In the genomic region with DNA sequence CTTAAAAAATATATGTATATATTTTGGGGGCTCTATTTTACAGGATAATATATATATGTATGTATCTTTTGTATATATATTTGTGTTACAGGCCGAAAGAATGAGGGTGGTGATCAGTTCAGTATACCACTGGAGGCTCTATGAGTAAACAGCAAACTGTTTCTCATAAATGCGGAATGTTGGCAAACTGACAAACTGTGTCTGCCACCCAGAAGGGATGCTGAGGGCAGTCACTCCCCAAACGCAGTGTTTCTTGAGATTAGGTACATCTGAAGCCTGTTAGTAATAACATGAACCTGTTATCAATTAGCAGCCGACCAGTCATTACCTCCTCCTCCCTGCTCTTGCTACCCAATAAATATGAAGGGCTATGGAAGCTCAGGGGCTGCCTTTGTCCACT, we compare ENCODE assay signal across 1 cellular context.
TF ChIP-seq lines count a peak whose summit lies in the region.

No MANE protein-coding gene starts in this region.

TF ChIP-seq in GM23338, 12 proteins besides CTCF, POLR2A, EP300 and RAD21 (continued from another document):
- TF ChIP-seq, protein P1, sequence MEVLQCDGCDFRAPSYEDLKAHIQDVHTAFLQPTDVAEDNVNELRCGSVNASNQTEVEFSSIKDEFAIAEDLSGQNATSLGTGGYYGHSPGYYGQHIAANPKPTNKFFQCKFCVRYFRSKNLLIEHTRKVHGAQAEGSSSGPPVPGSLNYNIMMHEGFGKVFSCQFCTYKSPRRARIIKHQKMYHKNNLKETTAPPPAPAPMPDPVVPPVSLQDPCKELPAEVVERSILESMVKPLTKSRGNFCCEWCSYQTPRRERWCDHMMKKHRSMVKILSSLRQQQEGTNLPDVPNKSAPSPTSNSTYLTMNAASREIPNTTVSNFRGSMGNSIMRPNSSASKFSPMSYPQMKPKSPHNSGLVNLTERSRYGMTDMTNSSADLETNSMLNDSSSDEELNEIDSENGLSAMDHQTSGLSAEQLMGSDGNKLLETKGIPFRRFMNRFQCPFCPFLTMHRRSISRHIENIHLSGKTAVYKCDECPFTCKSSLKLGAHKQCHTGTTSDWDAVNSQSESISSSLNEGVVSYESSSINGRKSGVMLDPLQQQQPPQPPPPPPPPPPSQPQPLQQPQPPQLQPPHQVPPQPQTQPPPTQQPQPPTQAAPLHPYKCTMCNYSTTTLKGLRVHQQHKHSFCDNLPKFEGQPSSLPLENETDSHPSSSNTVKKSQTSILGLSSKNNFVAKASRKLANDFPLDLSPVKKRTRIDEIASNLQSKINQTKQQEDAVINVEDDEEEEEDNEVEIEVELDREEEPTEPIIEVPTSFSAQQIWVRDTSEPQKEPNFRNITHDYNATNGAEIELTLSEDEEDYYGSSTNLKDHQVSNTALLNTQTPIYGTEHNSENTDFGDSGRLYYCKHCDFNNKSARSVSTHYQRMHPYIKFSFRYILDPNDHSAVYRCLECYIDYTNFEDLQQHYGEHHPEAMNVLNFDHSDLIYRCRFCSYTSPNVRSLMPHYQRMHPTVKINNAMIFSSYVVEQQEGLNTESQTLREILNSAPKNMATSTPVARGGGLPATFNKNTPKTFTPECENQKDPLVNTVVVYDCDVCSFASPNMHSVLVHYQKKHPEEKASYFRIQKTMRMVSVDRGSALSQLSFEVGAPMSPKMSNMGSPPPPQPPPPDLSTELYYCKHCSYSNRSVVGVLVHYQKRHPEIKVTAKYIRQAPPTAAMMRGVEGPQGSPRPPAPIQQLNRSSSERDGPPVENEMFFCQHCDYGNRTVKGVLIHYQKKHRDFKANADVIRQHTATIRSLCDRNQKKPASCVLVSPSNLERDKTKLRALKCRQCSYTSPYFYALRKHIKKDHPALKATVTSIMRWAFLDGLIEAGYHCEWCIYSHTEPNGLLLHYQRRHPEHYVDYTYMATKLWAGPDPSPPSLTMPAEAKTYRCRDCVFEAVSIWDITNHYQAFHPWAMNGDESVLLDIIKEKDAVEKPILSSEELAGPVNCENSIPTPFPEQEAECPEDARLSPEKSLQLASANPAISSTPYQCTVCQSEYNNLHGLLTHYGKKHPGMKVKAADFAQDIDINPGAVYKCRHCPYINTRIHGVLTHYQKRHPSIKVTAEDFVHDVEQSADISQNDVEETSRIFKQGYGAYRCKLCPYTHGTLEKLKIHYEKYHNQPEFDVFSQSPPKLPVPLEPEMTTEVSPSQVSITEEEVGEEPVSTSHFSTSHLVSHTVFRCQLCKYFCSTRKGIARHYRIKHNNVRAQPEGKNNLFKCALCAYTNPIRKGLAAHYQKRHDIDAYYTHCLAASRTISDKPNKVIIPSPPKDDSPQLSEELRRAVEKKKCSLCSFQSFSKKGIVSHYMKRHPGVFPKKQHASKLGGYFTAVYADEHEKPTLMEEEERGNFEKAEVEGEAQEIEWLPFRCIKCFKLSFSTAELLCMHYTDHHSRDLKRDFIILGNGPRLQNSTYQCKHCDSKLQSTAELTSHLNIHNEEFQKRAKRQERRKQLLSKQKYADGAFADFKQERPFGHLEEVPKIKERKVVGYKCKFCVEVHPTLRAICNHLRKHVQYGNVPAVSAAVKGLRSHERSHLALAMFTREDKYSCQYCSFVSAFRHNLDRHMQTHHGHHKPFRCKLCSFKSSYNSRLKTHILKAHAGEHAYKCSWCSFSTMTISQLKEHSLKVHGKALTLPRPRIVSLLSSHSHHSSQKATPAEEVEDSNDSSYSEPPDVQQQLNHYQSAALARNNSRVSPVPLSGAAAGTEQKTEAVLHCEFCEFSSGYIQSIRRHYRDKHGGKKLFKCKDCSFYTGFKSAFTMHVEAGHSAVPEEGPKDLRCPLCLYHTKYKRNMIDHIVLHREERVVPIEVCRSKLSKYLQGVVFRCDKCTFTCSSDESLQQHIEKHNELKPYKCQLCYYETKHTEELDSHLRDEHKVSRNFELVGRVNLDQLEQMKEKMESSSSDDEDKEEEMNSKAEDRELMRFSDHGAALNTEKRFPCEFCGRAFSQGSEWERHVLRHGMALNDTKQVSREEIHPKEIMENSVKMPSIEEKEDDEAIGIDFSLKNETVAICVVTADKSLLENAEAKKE (CRISPR knock-in tag; IDR thresholded peaks at IDR 0.05): no peak
- TF ChIP-seq EZH2 (IDR thresholded peaks at IDR 0.05; ENCODE audit: low read depth, unreplicated experiment) (no peak), CREB1 (CRISPR knock-in tag; IDR thresholded peaks at IDR 0.05; ENCODE audit: low read depth) (no peak), ZNF114 (CRISPR knock-in tag; IDR thresholded peaks at IDR 0.05) (no peak), NANOG (IDR thresholded peaks at IDR 0.05; ENCODE audit: borderline replicate concordance) (no peak), ZNF331 (CRISPR knock-in tag; IDR thresholded peaks at IDR 0.05; ENCODE audit: low read depth) (no peak), POLR2AphosphoS5 (IDR thresholded peaks at IDR 0.05; ENCODE audit: low read depth) (no peak), EZH2phosphoT487 (IDR thresholded peaks at IDR 0.05; ENCODE audit: unreplicated experiment) (no peak)
- TF ChIP-seq, protein P2, sequence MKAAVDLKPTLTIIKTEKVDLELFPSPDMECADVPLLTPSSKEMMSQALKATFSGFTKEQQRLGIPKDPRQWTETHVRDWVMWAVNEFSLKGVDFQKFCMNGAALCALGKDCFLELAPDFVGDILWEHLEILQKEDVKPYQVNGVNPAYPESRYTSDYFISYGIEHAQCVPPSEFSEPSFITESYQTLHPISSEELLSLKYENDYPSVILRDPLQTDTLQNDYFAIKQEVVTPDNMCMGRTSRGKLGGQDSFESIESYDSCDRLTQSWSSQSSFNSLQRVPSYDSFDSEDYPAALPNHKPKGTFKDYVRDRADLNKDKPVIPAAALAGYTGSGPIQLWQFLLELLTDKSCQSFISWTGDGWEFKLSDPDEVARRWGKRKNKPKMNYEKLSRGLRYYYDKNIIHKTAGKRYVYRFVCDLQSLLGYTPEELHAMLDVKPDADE (IDR thresholded peaks at IDR 0.05): no peak
- TF ChIP-seq, protein P3, sequence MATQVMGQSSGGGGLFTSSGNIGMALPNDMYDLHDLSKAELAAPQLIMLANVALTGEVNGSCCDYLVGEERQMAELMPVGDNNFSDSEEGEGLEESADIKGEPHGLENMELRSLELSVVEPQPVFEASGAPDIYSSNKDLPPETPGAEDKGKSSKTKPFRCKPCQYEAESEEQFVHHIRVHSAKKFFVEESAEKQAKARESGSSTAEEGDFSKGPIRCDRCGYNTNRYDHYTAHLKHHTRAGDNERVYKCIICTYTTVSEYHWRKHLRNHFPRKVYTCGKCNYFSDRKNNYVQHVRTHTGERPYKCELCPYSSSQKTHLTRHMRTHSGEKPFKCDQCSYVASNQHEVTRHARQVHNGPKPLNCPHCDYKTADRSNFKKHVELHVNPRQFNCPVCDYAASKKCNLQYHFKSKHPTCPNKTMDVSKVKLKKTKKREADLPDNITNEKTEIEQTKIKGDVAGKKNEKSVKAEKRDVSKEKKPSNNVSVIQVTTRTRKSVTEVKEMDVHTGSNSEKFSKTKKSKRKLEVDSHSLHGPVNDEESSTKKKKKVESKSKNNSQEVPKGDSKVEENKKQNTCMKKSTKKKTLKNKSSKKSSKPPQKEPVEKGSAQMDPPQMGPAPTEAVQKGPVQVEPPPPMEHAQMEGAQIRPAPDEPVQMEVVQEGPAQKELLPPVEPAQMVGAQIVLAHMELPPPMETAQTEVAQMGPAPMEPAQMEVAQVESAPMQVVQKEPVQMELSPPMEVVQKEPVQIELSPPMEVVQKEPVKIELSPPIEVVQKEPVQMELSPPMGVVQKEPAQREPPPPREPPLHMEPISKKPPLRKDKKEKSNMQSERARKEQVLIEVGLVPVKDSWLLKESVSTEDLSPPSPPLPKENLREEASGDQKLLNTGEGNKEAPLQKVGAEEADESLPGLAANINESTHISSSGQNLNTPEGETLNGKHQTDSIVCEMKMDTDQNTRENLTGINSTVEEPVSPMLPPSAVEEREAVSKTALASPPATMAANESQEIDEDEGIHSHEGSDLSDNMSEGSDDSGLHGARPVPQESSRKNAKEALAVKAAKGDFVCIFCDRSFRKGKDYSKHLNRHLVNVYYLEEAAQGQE (IDR thresholded peaks at IDR 0.05; ENCODE audit: unreplicated experiment): no peak
